8 cellular contexts compared by ENCODE assay signal in the genomic region with DNA sequence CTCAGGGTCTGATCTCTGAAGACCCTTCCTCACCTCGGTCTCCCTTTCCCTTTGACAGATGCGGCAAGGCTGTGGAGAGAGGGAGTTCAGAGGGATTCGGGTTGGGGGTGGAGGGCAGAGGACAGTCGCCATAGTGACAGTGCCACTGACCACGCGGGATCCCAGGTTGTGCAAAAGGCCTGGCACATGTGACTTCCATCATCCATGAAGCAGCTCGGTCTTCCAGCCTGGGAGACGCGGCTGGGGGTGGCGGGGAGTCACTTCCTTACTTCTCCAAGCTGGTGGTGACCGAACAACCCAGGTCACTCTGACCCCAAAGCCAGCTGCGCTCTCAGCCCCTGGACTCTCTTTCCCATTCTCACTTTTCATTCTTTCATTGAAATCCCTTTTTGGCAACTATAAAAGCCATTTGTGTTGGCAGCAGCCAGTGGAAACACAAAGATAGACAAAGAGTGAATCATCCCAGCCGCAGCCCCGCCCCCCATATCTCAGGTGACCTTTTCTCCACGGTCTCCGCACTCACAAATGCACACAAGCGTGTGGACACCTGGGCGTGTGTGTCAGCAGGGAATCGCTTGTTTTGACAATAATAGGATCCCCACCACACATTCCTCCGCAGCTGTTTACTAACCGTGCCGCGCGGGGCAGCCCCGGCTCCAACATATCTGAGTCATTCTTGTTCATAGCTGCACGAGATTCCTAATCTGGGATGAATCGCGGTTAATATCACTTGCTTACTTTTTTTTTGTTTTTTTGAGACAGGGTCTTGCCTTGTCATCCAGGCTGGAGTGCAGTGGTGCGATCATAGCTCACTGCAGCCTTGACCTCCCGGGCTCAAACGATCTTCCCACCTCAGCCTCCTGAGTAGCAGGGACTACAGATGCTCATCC.
DNase-seq lines count a peak whose midpoint lies in the region; ATAC-seq and TF ChIP-seq lines count a peak whose summit lies in the region.

No MANE protein-coding gene starts in this region.

- CTCF ChIA-PET in naive thymus-derived CD4-positive, alpha-beta T cell (lab: Charles Lee), result interaction anchor here (0.6 kb wide), 2 partner anchors 62 to 104 kb away, joined by 3 to 4 read pairs; no protein-coding TSS in a partner anchor

- no peaks in the 10 kb centered on the region for H3K36me3 Mint-ChIP-seq in naive thymus-derived CD4-positive, alpha-beta T cell

- ATAC-seq in naive thymus-derived CD4-positive, alpha-beta T cell, result no peak

- peak overlapping the region in 1 of 9 donors; percentile 51 for H3K27ac Mint-ChIP-seq in naive thymus-derived CD4-positive, alpha-beta T cell

- H3K27me3 ChIP-seq in naive thymus-derived CD4-positive, alpha-beta T cell (ENCODE audit: control insufficient read depth in 2 of 2, insufficient read depth in 2 of 2, low read length in 2 of 2), result no peaks in the 10 kb centered on the region

- intact Hi-C loops in naive thymus-derived CD4-positive, alpha-beta T cell (cut with micrococcal nuclease), result no loop called here

- no peak overlapping the region for H3K4me3 Mint-ChIP-seq in naive thymus-derived CD4-positive, alpha-beta T cell

- no peaks in the 10 kb centered on the region for H3K4me1 ChIP-seq in naive thymus-derived CD4-positive, alpha-beta T cell (ENCODE audit: control insufficient read depth in 2 of 2, insufficient read depth in 2 of 2, low read length in 2 of 2)

- no peaks in the 10 kb centered on the region for H3K9me3 ChIP-seq in naive thymus-derived CD4-positive, alpha-beta T cell (ENCODE audit: control insufficient read depth in 2 of 3, low read length in 3 of 3)

- peaks cover 0 to 4% (median 0%) of the 10 kb centered on the region in 7 donors for H3K4me1 Mint-ChIP-seq in naive thymus-derived CD4-positive, alpha-beta T cell

- H3K4me3 ChIP-seq in choroid plexus epithelial cell (ENCODE audit: low read depth, low read length), result no peak overlapping the region
- no peak overlapping the region for H3K4me3 ChIP-seq in naive thymus-derived CD4-positive, alpha-beta T cell (ENCODE audit: low read length)

- H3K9me3 Mint-ChIP-seq in naive thymus-derived CD4-positive, alpha-beta T cell, result peaks cover 0 to 3% (median 0%) of the 10 kb centered on the region in 11 donors

- H3K36me3 ChIP-seq in naive thymus-derived CD4-positive, alpha-beta T cell (ENCODE audit: control insufficient read depth in 2 of 3, insufficient read depth in 3 of 3, low read length in 3 of 3), result no peaks in the 10 kb centered on the region

- H3K27me3 Mint-ChIP-seq in naive thymus-derived CD4-positive, alpha-beta T cell, result no peaks in the 10 kb centered on the region

- H3K27ac ChIP-seq in naive thymus-derived CD4-positive, alpha-beta T cell (ENCODE audit: low read depth, low read length), result no peak overlapping the region

- TF ChIP-seq CTCF in choroid plexus epithelial cell (conservative IDR thresholded peaks at IDR 0.05; ENCODE audit: low read depth, low read length), result no peak
- TF ChIP-seq CTCF in GM20000 (IDR thresholded peaks at IDR 0.05; ENCODE audit: extremely low read depth, missing control alignments), result no peak

- POLR2A ChIA-PET in naive thymus-derived CD4-positive, alpha-beta T cell (lab: Charles Lee), result no interaction called here

- DNase-seq in EH (ENCODE audit: low read depth) (peak; percentile 92), NCI-H2171 treated with DMSO at 0.1 percent for 48 hours (lab: John Stamatoyannopoulos, UW) (peak; percentile 65), choroid plexus epithelial cell (ENCODE audit: low read depth) (peak; percentile 98), mucosa of gallbladder (ENCODE audit: low spot score) (peak; percentile 81), GM20000 (ENCODE audit: low spot score) (no peak), NK-92 (lab: John Stamatoyannopoulos, UW; ENCODE audit: unreplicated experiment) (no peak), NCI-H1105 treated with DMSO at 0.1 percent for 48 hours (lab: John Stamatoyannopoulos, UW) (no peak)
- no peak for DNase-seq in naive thymus-derived CD4-positive, alpha-beta T cell

Comparison
In these comparisons a context has a peak if more than half of its experiments do, and no peak if none do; other contexts are left out.
1. DNase-seq: peak in EH (single experiment), NCI-H2171 treated with DMSO at 0.1 percent for 48 hours (single experiment), choroid plexus epithelial cell (single experiment) and mucosa of gallbladder (single experiment); none in GM20000 (single experiment), NK-92 (single experiment), naive thymus-derived CD4-positive, alpha-beta T cell (0 of 9) and NCI-H1105 treated with DMSO at 0.1 percent for 48 hours (single experiment).